ENCODE assay signal across 37 cellular contexts in genomic region chr5:36208786-36209185, GRCh38.
"Had no signal": no experiment of that assay in that cellular context is flagged by ENCODE, and none has a peak within 500 bp of the region (broad histone marks: within the 10 kb centered on the region; RNA-seq: fewer than 3 reads in every experiment).

No MANE protein-coding gene starts in this region.

- DNase-seq: activated B cell treated with CpG ODN at 0.5 μM for 24 hours; activated CD4-positive, alpha-beta memory T cell treated with anti-CD3 and anti-CD28 coated beads for 36 hours; activated CD4-positive, alpha-beta T cell treated with anti-CD3 and anti-CD28 coated beads for 4 hours; activated CD4-positive, alpha-beta T cell treated with anti-CD3 and anti-CD28 coated beads, Interleukin-2, amount 10 ng/mL, durations not matched to agents 24 days and 14 days; activated CD4-positive, alpha-beta T cell treated with anti-CD3 and anti-CD28 coated beads, Interleukin-2, amount 50 U/mL, for 1 hour; activated CD4-positive, alpha-beta T cell treated with anti-CD3 and anti-CD28 coated beads, Interleukin-2, amount 50 U/mL, for 4 hours; activated CD4-positive, CD25-positive, alpha-beta regulatory T cell treated with anti-CD3 and anti-CD28 coated beads, Interleukin-2, amount 50 U/mL, for 72 hours; activated CD8-positive, alpha-beta memory T cell treated with anti-CD3 and anti-CD28 coated beads, Interleukin-2, amount 50 U/mL, for 4 hours; activated CD8-positive, alpha-beta T cell treated with anti-CD3 and anti-CD28 coated beads for 36 hours; activated effector memory CD4-positive, alpha-beta T cell treated with anti-CD3 and anti-CD28 coated beads, Interleukin-2, amount 50 U/mL, for 16 hours; activated gamma-delta T cell treated with Interleukin-2 at 50 U/mL for 16 hours; activated naive CD4-positive, alpha-beta T cell; activated naive CD4-positive, alpha-beta T cell treated with anti-CD3 and anti-CD28 coated beads for 36 hours; activated naive CD4-positive, alpha-beta T cell treated with anti-CD3 and anti-CD28 coated beads, Interleukin-2, amount 50 U/mL, for 16 hours; activated naive CD8-positive, alpha-beta T cell treated with anti-CD3 and anti-CD28 coated beads for 36 hours; activated T-cell treated with anti-CD3 and anti-CD28 coated beads for 4 hours; activated T-cell treated with anti-CD3 and anti-CD28 coated beads, Interleukin-2, amount 50 U/mL, for 1 hour; activated T-cell treated with anti-CD3 and anti-CD28 coated beads, Interleukin-2, amount 50 U/mL, for 4 hours; activated T-cell treated with anti-CD3 and anti-CD28 coated beads, Interleukin-2, amount 50 U/mL, for 72 hours; adrenal gland; amniotic stem cell; aorta; caudate nucleus; cerebellar nuclear complex; T-helper 2 cell; T-helper 9 cell had no signal

- H3K27ac Mint-ChIP-seq: activated B cell treated with CpG ODN at 0.5 μM for 24 hours; activated CD4-positive, alpha-beta memory T cell treated with anti-CD3 and anti-CD28 coated beads for 36 hours; activated CD4-positive, alpha-beta T cell treated with anti-CD3 and anti-CD28 coated beads, Interleukin-2, amount 10 ng/mL, durations not matched to agents 24 days and 14 days; activated CD8-positive, alpha-beta T cell treated with anti-CD3 and anti-CD28 coated beads for 36 hours; activated naive CD4-positive, alpha-beta T cell treated with anti-CD3 and anti-CD28 coated beads for 36 hours; activated naive CD4-positive, alpha-beta T cell treated with anti-CD3 and anti-CD28 coated beads, Interleukin-2, amount 50 U/mL, for 72 hours; activated naive CD8-positive, alpha-beta T cell treated with anti-CD3 and anti-CD28 coated beads for 36 hours; activated T-cell treated with anti-CD3 and anti-CD28 coated beads, Interleukin-2, amount 50 U/mL, for 72 hours; activated T-helper 1 cell treated with anti-CD3 and anti-CD28 coated beads, Interleukin-12 subunit alpha, Interleukin-12 subunit beta, Interleukin-2, Interleukin-4 antibody, amounts not matched to agents 30 ng/mL and 10 ng/mL and 1 ng/mL, durations not matched to agents 14 hours and 24 hours and 36 hours; activated T-helper 17 cell treated with anti-CD3 and anti-CD28 coated beads, Interleukin-2, amount 50 U/mL, for 72 hours; T-helper 1 cell treated with Interleukin-12 subunit alpha and Interleukin-12 subunit beta and Interleukin-4 antibody, amounts not matched to agents 30 μg/mL and 1 μg/mL, for 36 hours; T-helper 2 cell treated with Interferon-gamma antibody and Interleukin-4, amounts not matched to agents 5 μg/mL and 100 μg/mL, for 36 hours had no signal

- H3K27ac ChIP-seq: adrenal gland, cardiac muscle cell, VCaP had no signal

- H3K4me3 ChIP-seq: adrenal gland, cardiac muscle cell had no signal

- H3K9me3 ChIP-seq: adrenal gland had no signal

- ATAC-seq: activated CD8-positive, alpha-beta T cell treated with anti-CD3 and anti-CD28 coated beads for 36 hours; activated naive CD4-positive, alpha-beta T cell treated with anti-CD3 and anti-CD28 coated beads, Interleukin-2, amount 50 U/mL, for 72 hours; activated T-cell treated with anti-CD3 and anti-CD28 coated beads, Interleukin-2, amount 50 U/mL, for 4 hours; activated T-cell treated with anti-CD3 and anti-CD28 coated beads, Interleukin-2, amount 50 U/mL, for 72 hours; activated T-helper 17 cell treated with anti-CD3 and anti-CD28 coated beads, Interleukin-2, amount 50 U/mL, for 72 hours had no signal

- H3K4me3 Mint-ChIP-seq: activated B cell treated with CpG ODN at 0.5 μM for 24 hours; activated CD4-positive, alpha-beta memory T cell treated with anti-CD3 and anti-CD28 coated beads for 36 hours; activated CD4-positive, alpha-beta T cell treated with anti-CD3 and anti-CD28 coated beads, Interleukin-2, amount 10 ng/mL, durations not matched to agents 24 days and 14 days; activated CD8-positive, alpha-beta T cell treated with anti-CD3 and anti-CD28 coated beads for 36 hours; activated naive CD4-positive, alpha-beta T cell treated with anti-CD3 and anti-CD28 coated beads for 36 hours; activated naive CD8-positive, alpha-beta T cell treated with anti-CD3 and anti-CD28 coated beads for 36 hours; activated T-cell treated with anti-CD3 and anti-CD28 coated beads, Interleukin-2, amount 50 U/mL, for 4 hours; activated T-cell treated with anti-CD3 and anti-CD28 coated beads, Interleukin-2, amount 50 U/mL, for 72 hours; activated T-helper 1 cell treated with anti-CD3 and anti-CD28 coated beads, Interleukin-12 subunit alpha, Interleukin-12 subunit beta, Interleukin-2, Interleukin-4 antibody, amounts not matched to agents 30 ng/mL and 10 ng/mL and 1 ng/mL, durations not matched to agents 14 hours and 24 hours and 36 hours; activated T-helper 17 cell treated with anti-CD3 and anti-CD28 coated beads, Interleukin-2, amount 50 U/mL, for 72 hours; brain; central memory CD8-positive, alpha-beta T cell; T-helper 1 cell treated with Interleukin-12 subunit alpha and Interleukin-12 subunit beta and Interleukin-4 antibody, amounts not matched to agents 30 μg/mL and 1 μg/mL, for 36 hours; T-helper 2 cell treated with Interferon-gamma antibody and Interleukin-4, amounts not matched to agents 5 μg/mL and 100 μg/mL, for 36 hours had no signal

- H3K4me1 Mint-ChIP-seq: activated B cell treated with CpG ODN at 0.5 μM for 24 hours; activated CD4-positive, alpha-beta T cell treated with anti-CD3 and anti-CD28 coated beads, Interleukin-2, amount 10 ng/mL, durations not matched to agents 24 days and 14 days; activated naive CD8-positive, alpha-beta T cell treated with anti-CD3 and anti-CD28 coated beads for 36 hours; brain; central memory CD8-positive, alpha-beta T cell had no signal

- H3K27me3 Mint-ChIP-seq: activated B cell treated with CpG ODN at 0.5 μM for 24 hours; activated CD4-positive, alpha-beta memory T cell treated with anti-CD3 and anti-CD28 coated beads for 36 hours; activated CD4-positive, alpha-beta T cell treated with anti-CD3 and anti-CD28 coated beads, Interleukin-2, amount 10 ng/mL, durations not matched to agents 24 days and 14 days; activated CD8-positive, alpha-beta T cell treated with anti-CD3 and anti-CD28 coated beads for 36 hours; activated naive CD8-positive, alpha-beta T cell treated with anti-CD3 and anti-CD28 coated beads for 36 hours; activated T-helper 17 cell treated with anti-CD3 and anti-CD28 coated beads, Interleukin-2, amount 50 U/mL, for 72 hours; brain; central memory CD8-positive, alpha-beta T cell had no signal

- H3K27me3 ChIP-seq: adrenal gland, cardiac muscle cell had no signal

- H3K9me3 Mint-ChIP-seq: activated B cell treated with CpG ODN at 0.5 μM for 24 hours; activated CD8-positive, alpha-beta T cell treated with anti-CD3 and anti-CD28 coated beads for 36 hours; activated naive CD4-positive, alpha-beta T cell treated with anti-CD3 and anti-CD28 coated beads for 36 hours; activated naive CD4-positive, alpha-beta T cell treated with anti-CD3 and anti-CD28 coated beads, Interleukin-2, amount 50 U/mL, for 72 hours; activated naive CD8-positive, alpha-beta T cell treated with anti-CD3 and anti-CD28 coated beads for 36 hours; activated T-cell treated with anti-CD3 and anti-CD28 coated beads, Interleukin-2, amount 50 U/mL, for 72 hours; activated T-helper 1 cell treated with anti-CD3 and anti-CD28 coated beads, Interleukin-12 subunit alpha, Interleukin-12 subunit beta, Interleukin-2, Interleukin-4 antibody, amounts not matched to agents 30 ng/mL and 10 ng/mL and 1 ng/mL, durations not matched to agents 14 hours and 24 hours and 36 hours; activated T-helper 17 cell treated with anti-CD3 and anti-CD28 coated beads, Interleukin-2, amount 50 U/mL, for 72 hours; central memory CD8-positive, alpha-beta T cell; T-helper 1 cell treated with Interleukin-12 subunit alpha and Interleukin-12 subunit beta and Interleukin-4 antibody, amounts not matched to agents 30 μg/mL and 1 μg/mL, for 36 hours; T-helper 2 cell treated with Interferon-gamma antibody and Interleukin-4, amounts not matched to agents 5 μg/mL and 100 μg/mL, for 36 hours had no signal

- FAIRE-seq: bronchial epithelial cell, TTC549 had no signal
